Comparison of ENCODE assay signal across 1 cellular context in the genomic region with DNA sequence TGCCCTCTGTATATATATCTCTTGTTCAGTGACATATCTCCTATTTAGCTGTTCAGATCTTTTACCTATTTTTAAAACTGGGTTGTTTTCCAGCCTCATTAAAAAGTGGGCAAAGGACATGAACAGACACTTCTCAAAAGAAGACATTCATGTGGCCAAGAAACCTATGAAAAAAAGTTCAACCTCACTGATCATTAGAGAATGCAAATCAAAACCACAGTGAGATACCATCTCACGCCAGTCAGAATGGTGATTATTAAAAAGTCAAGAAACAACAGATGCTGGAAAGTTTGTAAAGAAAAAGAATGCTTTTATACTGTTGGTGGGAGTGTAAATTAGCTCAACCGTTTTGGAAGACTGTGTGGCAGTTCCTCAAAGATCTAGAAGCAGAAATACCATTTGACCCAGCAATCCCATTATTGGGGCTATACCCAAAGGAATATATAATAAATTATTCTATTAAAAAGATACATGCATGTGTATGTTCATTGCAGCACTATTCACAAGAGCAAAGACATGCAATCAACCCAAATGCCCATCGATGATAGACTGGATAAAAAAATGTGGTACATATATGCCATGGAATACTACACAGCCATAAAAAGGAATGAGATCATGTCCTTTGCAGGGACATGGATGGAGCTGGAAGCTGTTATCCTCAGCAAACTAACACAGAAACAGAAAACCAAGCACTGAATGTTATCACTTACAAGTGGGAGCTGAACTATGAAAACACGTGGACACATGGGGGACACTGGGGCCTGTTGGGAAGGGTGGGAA. TPM values are rescaled to one million over a fixed set of nuclear protein-coding genes. Genes with fewer than 3 reads are reported as not detected.
"Had no signal": no experiment of that assay in that cellular context is flagged by ENCODE, and none has a peak within 500 bp of the region (broad histone marks: within the 10 kb centered on the region; RNA-seq: fewer than 3 reads in every experiment).

No MANE protein-coding gene starts in this region.

RNA-seq across cellular contexts. Expression of a gene that starts 34.3 kb away (rescaled TPM):
- total RNA-seq: natural killer cell treated with Interleukin-12 subunit alpha and Interleukin-12 subunit beta and Interleukin-15 and Interleukin-18, amount 100 ng/mL, for 72 hours had no signal
